Comparison of ENCODE assay signal across 8 cellular contexts in the genomic region with DNA sequence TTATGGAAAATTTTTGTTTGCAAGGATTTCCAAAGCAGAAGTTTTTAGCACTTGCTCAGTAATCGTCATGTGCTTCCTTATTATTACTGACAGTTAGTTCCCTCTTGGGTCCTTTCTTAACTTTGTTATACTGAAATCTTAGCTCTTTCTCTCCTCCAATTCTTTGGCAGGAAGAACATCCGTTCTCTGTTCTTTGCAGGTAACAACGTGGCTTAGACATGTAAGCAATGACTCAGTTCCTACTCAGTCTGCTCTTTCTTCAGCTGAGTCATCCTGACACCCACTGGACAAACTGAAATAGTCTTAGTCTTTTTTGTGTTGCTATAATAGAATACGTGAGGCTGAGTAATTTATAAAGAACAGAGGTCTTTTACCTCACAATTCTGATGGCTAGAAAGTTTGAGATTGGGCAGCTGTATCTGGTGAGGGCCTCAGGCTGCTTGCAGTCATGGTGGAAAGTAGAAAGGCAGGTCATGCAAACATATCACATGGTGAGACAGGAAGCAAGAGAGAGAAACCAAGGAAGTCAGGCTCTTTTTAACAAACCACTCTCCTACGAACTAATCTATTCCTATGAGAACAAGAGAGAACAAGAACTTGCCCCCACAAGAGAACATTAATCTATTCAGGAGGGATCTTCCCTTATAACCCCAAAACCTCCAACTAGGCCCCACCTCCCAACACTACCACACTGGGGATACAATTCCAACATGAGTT. TPM values are rescaled to one million over a fixed set of nuclear protein-coding genes. Genes with fewer than 3 reads are reported as not detected.
DNase-seq lines count a peak whose midpoint lies in the region; ATAC-seq lines count a peak whose summit lies in the region.

No MANE protein-coding gene starts in this region.

- no peak overlapping the region for H3K4me3 ChIP-seq in esophagus (ENCODE audit: low read depth in 1 of 2, low read length in 2 of 2)

- no peaks in the 10 kb centered on the region for H3K9me3 ChIP-seq in esophagus (ENCODE audit: control insufficient read depth in 2 of 2, insufficient read depth in 1 of 2, low read depth in 1 of 2, low read length in 1 of 2)

- no peaks in the 10 kb centered on the region for H3K36me3 ChIP-seq in esophagus (ENCODE audit: control insufficient read depth in 2 of 2, insufficient read depth in 2 of 2, low read length in 1 of 2)

- ATAC-seq in GM21447 (IDR thresholded peaks at IDR 0.05; ENCODE audit: unreplicated experiment) = peak; percentile 94

- no peaks in the 10 kb centered on the region for H3K4me1 ChIP-seq in esophagus (ENCODE audit: control insufficient read depth in 2 of 2, insufficient read depth in 2 of 2, low read length in 1 of 2)

- peak overlapping the region; percentile 85 for H3K27ac ChIP-seq in esophagus (ENCODE audit: low read depth in 2 of 2, low read length in 1 of 2)

- DNase-seq in DMS53 (lab: John Stamatoyannopoulos, UW) (peak; percentile 90), HS-27A (ENCODE audit: low read depth) (peak; percentile 26), NK-92 (lab: John Stamatoyannopoulos, UW; ENCODE audit: unreplicated experiment) (no peak), mesenteric fat pad (ENCODE audit: low spot score) (no peak)
- peak; percentile 54 to 58 for DNase-seq in activated CD4-positive, alpha-beta T cell treated with anti-CD3 and anti-CD28 coated beads for 4 hours
- DNase-seq in stimulated activated CD4-positive, alpha-beta T cell treated with anti-CD3 and anti-CD28 coated beads, Interleukin-12 subunit alpha, Interleukin-12 subunit beta, amount 100 ng/mL, for 4 hours = peak; percentile 25

- 24 to 41% methylated on average over 5 of the region's 5 CpGs for WGBS in esophagus, 2 donors

- no peaks in the 10 kb centered on the region for H3K27me3 ChIP-seq in esophagus (ENCODE audit: control insufficient read depth in 1 of 2, insufficient read depth in 2 of 2, low read length in 2 of 2)

RNA-seq across cellular contexts. Expression of gene TESPA1, which starts 49.2 kb away (rescaled TPM):
- polyA plus RNA-seq in esophagus = under 1 TPM; 0.26 to 0.32 TPM
- 0.48 TPM for total RNA-seq in mesenteric fat pad

Comparison
In these comparisons a context has a peak if more than half of its experiments do, and no peak if none do; other contexts are left out.
1. DNase-seq: peak in DMS53 (single experiment), HS-27A (single experiment), activated CD4-positive, alpha-beta T cell treated with anti-CD3 and anti-CD28 coated beads for 4 hours (2 of 2) and stimulated activated CD4-positive, alpha-beta T cell treated with anti-CD3 and anti-CD28 coated beads, Interleukin-12 subunit alpha, Interleukin-12 subunit beta, amount 100 ng/mL, for 4 hours (single experiment); none in NK-92 (single experiment) and mesenteric fat pad (single experiment).